Comparison of ENCODE assay signal across 8 cellular contexts in genomic region chr12:127280393-127281275, GRCh38.
A peak's percentile ranks its signal among the peaks of the same experiment; 100 is the strongest.
DNase-seq lines count a peak whose midpoint lies in the region; ATAC-seq and TF ChIP-seq lines count a peak whose summit lies in the region.

No MANE protein-coding gene starts in this region.

- no peaks in the 10 kb centered on the region for H3K9me3 ChIP-seq in mammary epithelial cell (replicated peaks; ENCODE audit: insufficient read depth, low read length)
- no peaks in the 10 kb centered on the region for H3K9me3 ChIP-seq in lower lobe of right lung

- H3K4me3 ChIP-seq in WI38 (ENCODE audit: low read depth, low read length) (no peak overlapping the region), mammary epithelial cell (replicated peaks in 1 of 3; ENCODE audit: insufficient read depth in 1 of 3, low read depth in 2 of 3, low read length in 3 of 3) (no peak overlapping the region), lower lobe of right lung (no peak overlapping the region)

- WGBS in mammary epithelial cell (ENCODE audit: low coverage, missing lambda C conversion rate): 57% methylated on average over 9 of the region's 43 CpGs

- peak overlapping the region; percentile 41 for H2AFZ ChIP-seq in mammary epithelial cell (ENCODE audit: low read depth, low read length)

- intact Hi-C loops in mammary epithelial cell (cut with micrococcal nuclease) (no loop called here), lower lobe of right lung (cut with DNase I) (no loop called here)

- no peak overlapping the region for H3K27ac ChIP-seq in mammary epithelial cell (ENCODE audit: insufficient read depth, low read depth, low read length)
- H3K27ac ChIP-seq in lower lobe of right lung: no peak overlapping the region

- no peaks in the 10 kb centered on the region for H4K20me1 ChIP-seq in mammary epithelial cell (ENCODE audit: insufficient read depth, low read length)

- CTCF ChIA-PET in mammary epithelial cell (lab: Charles Lee; ENCODE audit: low non-redundant PET): interaction anchor here (0.7 kb wide), 1 partner anchor 50 kb away, joined by 6 read pairs; no protein-coding TSS in a partner anchor

- ATAC-seq in HG02870 (IDR thresholded peaks at IDR 0.05; ENCODE audit: unreplicated experiment) (peak; percentile 60), lower lobe of right lung (peak; percentile 84 to 90)

- H3K36me3 ChIP-seq in mammary epithelial cell (ENCODE audit: insufficient read depth, low read length): no peaks in the 10 kb centered on the region
- H3K36me3 ChIP-seq in lower lobe of right lung: no peaks in the 10 kb centered on the region

- H3K27me3 ChIP-seq in mammary epithelial cell (ENCODE audit: insufficient read depth, low read length): no peaks in the 10 kb centered on the region
- H3K27me3 ChIP-seq in lower lobe of right lung (ENCODE audit: low read depth): peaks cover 15% of the 10 kb centered on the region

- dilution Hi-C loops in mammary epithelial cell (cut with HindIII; ENCODE audit: low sequenced_read_pairs): no loop called here

- peak overlapping the region; percentile 13 for H3K4me2 ChIP-seq in mammary epithelial cell (ENCODE audit: insufficient read depth, low read depth, low read length)

- DNase-seq in mammary epithelial cell: peak; percentile 39
- DNase-seq in lower lobe of right lung: peak; percentile 75
- peak; percentile 44 for DNase-seq in stimulated activated CD8-positive, alpha-beta memory T cell treated with anti-CD3 and anti-CD28 coated beads, Interleukin-7, amount 100 ng/mL, for 24 hours (ENCODE audit: low read depth)
- DNase-seq in middle frontal gyrus (ENCODE audit: extremely low spot score, low spot score): no peak
- no peak for DNase-seq in NCI-H1105 (lab: John Stamatoyannopoulos, UW)

- H3K79me2 ChIP-seq in mammary epithelial cell (ENCODE audit: insufficient read depth, low read length): no peaks in the 10 kb centered on the region

- TF ChIP-seq CTCF in GM12873 (IDR thresholded peaks at IDR 0.05; ENCODE audit: insufficient read depth, low read depth, low read length, missing control alignments) (peak; percentile 78), WI38 (IDR thresholded peaks at IDR 0.05; ENCODE audit: low read depth, low read length) (peak; percentile 34; the same call in 1 of the 2 replicates), mammary epithelial cell (conservative IDR thresholded peaks at IDR 0.05 in 1 of 2, IDR thresholded peaks at IDR 0.05 in 1 of 2; ENCODE audit: extremely low read depth in 1 of 2, insufficient read depth in 1 of 2, low read depth in 1 of 2, low read length in 2 of 2) (peak; percentile 91 to 92), lower lobe of right lung (IDR thresholded peaks at IDR 0.05) (peak; percentile 92)

- H3K9ac ChIP-seq in mammary epithelial cell (ENCODE audit: insufficient read depth, low read length): no peak overlapping the region

- H3K4me1 ChIP-seq in mammary epithelial cell (ENCODE audit: insufficient read depth, low read length) (peaks cover 17% of the 10 kb centered on the region), lower lobe of right lung (no peaks in the 10 kb centered on the region)

- in situ Hi-C loops in mammary epithelial cell (cut with MboI; ENCODE audit: low sequenced_read_pairs in 2 of 2): loop anchor here in 1 of 2 donors (5.0 kb wide), 1 partner anchor 153 kb away; no protein-coding TSS in a partner anchor

- no TSS peak for BruUV-seq in mammary epithelial cell (replicated peaks; lab: Mats Ljungman, UMichigan)

Comparison
In these comparisons a context has a peak if more than half of its experiments do, and no peak if none do; other contexts are left out.
1. CTCF ChIP-seq: peak in every context shown above with its lines; median percentile 92 in lower lobe of right lung; 92 in mammary epithelial cell; 78 in GM12873; 34 in WI38.
2. DNase-seq: peak in mammary epithelial cell (single experiment), lower lobe of right lung (single experiment) and stimulated activated CD8-positive, alpha-beta memory T cell treated with anti-CD3 and anti-CD28 coated beads, Interleukin-7, amount 100 ng/mL, for 24 hours (single experiment); none in middle frontal gyrus (single experiment) and NCI-H1105 (single experiment).